Comparison of ENCODE assay signal across 24 cellular contexts in the genomic region with DNA sequence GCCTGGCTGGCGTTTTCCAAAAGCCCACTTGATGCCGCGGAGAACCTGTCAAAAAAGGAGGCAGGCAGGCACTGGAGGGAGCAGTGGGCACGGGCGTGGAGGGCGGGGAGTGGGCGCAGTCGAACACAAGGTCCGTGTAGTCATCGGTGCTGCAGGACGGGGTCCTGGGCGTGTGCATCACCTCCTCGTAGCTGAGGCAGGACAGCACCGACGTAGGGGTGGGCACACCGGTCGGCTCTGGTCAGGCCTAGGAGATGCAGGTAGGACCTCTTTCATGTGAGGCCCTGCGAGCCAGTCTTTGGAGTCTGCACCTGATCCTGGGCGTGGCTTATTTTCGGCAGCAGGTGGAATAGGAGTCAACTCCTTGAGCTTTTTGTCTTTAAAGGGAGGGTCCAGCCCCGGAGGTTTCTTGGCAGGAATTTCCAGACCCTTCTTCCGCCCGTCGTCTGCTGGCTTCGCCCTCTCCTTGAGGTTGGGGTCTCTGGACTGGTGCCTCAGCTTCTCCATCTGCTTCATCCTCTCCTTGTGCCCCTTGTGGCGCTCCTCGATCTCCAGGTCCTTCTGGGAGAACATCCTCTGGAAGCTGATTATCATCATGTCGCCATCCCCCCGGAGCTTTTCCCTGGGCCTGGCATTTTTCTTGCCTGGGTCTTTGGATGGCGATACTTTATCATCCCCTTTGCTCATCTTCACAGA.
"Had no signal": no experiment of that assay in that cellular context is flagged by ENCODE, and none has a peak within 500 bp of the region (broad histone marks: within the 10 kb centered on the region; RNA-seq: fewer than 3 reads in every experiment).

No MANE protein-coding gene starts in this region.

- H3K27ac ChIP-seq: dorsolateral prefrontal cortex, heart left ventricle, left lung, parathyroid adenoma, psoas muscle, sigmoid colon, skin epidermis, stomach, vagina had no signal

- H3K4me3 ChIP-seq: dorsolateral prefrontal cortex, heart left ventricle, left lung, lung, psoas muscle, sigmoid colon, skin epidermis, stomach, vagina had no signal

- DNase-seq: cortex of kidney; effector CD8-positive, alpha-beta T cell; hippocampal formation; kidney glomerular epithelial cell; mesendoderm; naive B cell; occipital lobe; psoas muscle; retina; sigmoid colon; stimulated activated CD4-positive, alpha-beta T cell treated with anti-CD3 and anti-CD28 coated beads, Interleukin-12 subunit alpha, Interleukin-12 subunit beta, amount 100 ng/mL, for 4 hours; stimulated activated naive CD4-positive, alpha-beta T cell; stomach; substantia nigra; trophoblast cell had no signal

- H3K9me3 ChIP-seq: psoas muscle, vagina had no signal

- H3K27ac Mint-ChIP-seq: naive B cell, nephron had no signal

- ATAC-seq: esophagus mucosa, heart left ventricle, left lung, psoas muscle had no signal

- H3K4me1 Mint-ChIP-seq: naive B cell, nephron had no signal

- H3K27me3 Mint-ChIP-seq: naive B cell had no signal

- H3K4me3 Mint-ChIP-seq: naive B cell, nephron had no signal

- H3K27me3 ChIP-seq: heart left ventricle, left lung, sigmoid colon, stomach, vagina had no signal

- H3K4me1 ChIP-seq: heart left ventricle, left lung, parathyroid adenoma, psoas muscle, sigmoid colon, stomach, vagina had no signal

- H3K36me3 ChIP-seq: heart left ventricle, left lung, sigmoid colon, stomach, vagina had no signal
